ENCODE assay signal across 39 cellular contexts in the genomic region with DNA sequence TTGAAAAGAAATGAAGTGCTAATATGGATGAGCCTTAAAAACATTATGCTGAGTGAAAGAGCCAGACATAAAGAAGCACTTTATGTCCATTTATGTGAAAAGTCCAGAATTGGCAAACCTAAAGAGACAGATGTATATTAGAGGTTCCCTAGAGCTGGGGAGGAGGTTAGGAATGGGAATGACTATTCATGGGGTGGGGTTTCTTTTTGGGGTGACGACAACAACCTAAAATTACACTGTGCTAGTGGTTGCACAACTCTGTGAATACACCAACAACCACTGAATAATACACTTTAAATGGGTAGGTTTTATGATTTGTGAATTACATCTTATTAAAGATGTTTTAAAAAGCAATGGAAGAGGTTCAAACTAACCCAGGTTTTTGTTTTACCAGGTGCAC.
"Had no signal": no experiment of that assay in that cellular context is flagged by ENCODE, and none has a peak within 500 bp of the region (broad histone marks: within the 10 kb centered on the region; RNA-seq: fewer than 3 reads in every experiment).

No MANE protein-coding gene starts in this region.

- DNase-seq: activated CD4-positive, alpha-beta memory T cell treated with anti-CD3 and anti-CD28 coated beads, Interleukin-2, amount 10 ng/mL, durations not matched to agents 7 days and 5 days; activated CD4-positive, alpha-beta T cell treated with anti-CD3 and anti-CD28 coated beads for 1 hour; activated CD4-positive, alpha-beta T cell treated with anti-CD3 and anti-CD28 coated beads for 36 hours; activated CD4-positive, alpha-beta T cell treated with anti-CD3 and anti-CD28 coated beads for 48 hours; activated CD4-positive, alpha-beta T cell treated with anti-CD3 and anti-CD28 coated beads, Interleukin-2, amount 10 ng/mL, durations not matched to agents 7 days and 5 days; activated CD4-positive, alpha-beta T cell treated with anti-CD3 and anti-CD28 coated beads, Interleukin-2, amount 50 U/mL, for 48 hours; activated CD4-positive, CD25-positive, alpha-beta regulatory T cell; activated CD8-positive, alpha-beta memory T cell treated with anti-CD3 and anti-CD28 coated beads for 24 hours; activated CD8-positive, alpha-beta memory T cell treated with anti-CD3 and anti-CD28 coated beads, Interleukin-2, amount 10 ng/mL, durations not matched to agents 7 days and 5 days; activated CD8-positive, alpha-beta memory T cell treated with anti-CD3 and anti-CD28 coated beads, Interleukin-2, amount 50 U/mL, for 48 hours; activated CD8-positive, alpha-beta T cell treated with anti-CD3 and anti-CD28 coated beads, Interleukin-2, amount 10 ng/mL, durations not matched to agents 7 days and 5 days; activated effector memory CD4-positive, alpha-beta T cell treated with Interleukin-2 at 50 U/mL for 16 hours; activated gamma-delta T cell; activated naive CD4-positive, alpha-beta T cell treated with anti-CD3 and anti-CD28 coated beads, Interleukin-2, amount 10 ng/mL, durations not matched to agents 7 days and 5 days; activated naive CD4-positive, alpha-beta T cell treated with Interleukin-2 at 50 U/mL for 16 hours; activated naive CD8-positive, alpha-beta T cell treated with anti-CD3 and anti-CD28 coated beads, Interleukin-2, amount 10 ng/mL, durations not matched to agents 7 days and 5 days; activated naive CD8-positive, alpha-beta T cell treated with anti-CD3 and anti-CD28 coated beads, Interleukin-2, amount 50 U/mL, for 24 hours; activated T-cell treated with anti-CD3 and anti-CD28 coated beads, Interleukin-2, amount 50 U/mL, for 24 hours; activated T-cell treated with anti-CD3 and anti-CD28 coated beads, Interleukin-2, amount 50 U/mL, for 48 hours; amygdala; anterior cingulate cortex; caudate nucleus; cerebellar nuclear complex; T-helper 1 cell; T-helper 2 cell; T-helper 9 cell; WERI-Rb-1 had no signal

- H3K36me3 ChIP-seq: ascending aorta, cardiac muscle cell, WERI-Rb-1 had no signal

- H3K9me3 ChIP-seq: ascending aorta had no signal

- H3K4me3 ChIP-seq: ascending aorta, cardiac muscle cell had no signal

- H3K9me3 Mint-ChIP-seq: activated CD4-positive, alpha-beta memory T cell treated with anti-CD3 and anti-CD28 coated beads, Interleukin-2, amount 10 ng/mL, durations not matched to agents 7 days and 5 days; activated CD4-positive, alpha-beta T cell treated with anti-CD3 and anti-CD28 coated beads, Interleukin-2, amount 10 ng/mL, durations not matched to agents 7 days and 5 days; activated naive CD4-positive, alpha-beta T cell treated with anti-CD3 and anti-CD28 coated beads, Interleukin-2, amount 10 ng/mL, durations not matched to agents 7 days and 5 days; activated naive CD4-positive, alpha-beta T cell treated with anti-CD3 and anti-CD28 coated beads, Interleukin-2, amount 50 U/mL, for 24 hours; activated naive CD8-positive, alpha-beta T cell treated with anti-CD3 and anti-CD28 coated beads, Interleukin-2, amount 10 ng/mL, durations not matched to agents 7 days and 5 days; activated naive CD8-positive, alpha-beta T cell treated with anti-CD3 and anti-CD28 coated beads, Interleukin-2, amount 50 U/mL, for 24 hours; activated T-cell treated with anti-CD3 and anti-CD28 coated beads, Interleukin-2, amount 50 U/mL, for 24 hours; activated T-helper 2 cell treated with anti-CD3 and anti-CD28 coated beads, Interferon-gamma antibody, Interleukin-2, Interleukin-4, amounts not matched to agents 10 μg/mL and 5 μg/mL and 100 μg/mL, durations not matched to agents 14 hours and 24 hours and 36 hours; central memory CD8-positive, alpha-beta T cell; T-helper 1 cell treated with Interleukin-12 subunit alpha and Interleukin-12 subunit beta and Interleukin-4 antibody, amounts not matched to agents 30 μg/mL and 1 μg/mL, for 36 hours; T-helper 2 cell treated with Interferon-gamma antibody and Interleukin-4, amounts not matched to agents 5 μg/mL and 100 μg/mL, for 36 hours; WTC11 had no signal

- H3K27me3 Mint-ChIP-seq: activated CD4-positive, alpha-beta T cell treated with anti-CD3 and anti-CD28 coated beads for 36 hours; activated naive CD4-positive, alpha-beta T cell treated with anti-CD3 and anti-CD28 coated beads, Interleukin-2, amount 50 U/mL, for 24 hours; activated naive CD8-positive, alpha-beta T cell; activated naive CD8-positive, alpha-beta T cell treated with anti-CD3 and anti-CD28 coated beads, Interleukin-2, amount 50 U/mL, for 24 hours; activated T-cell treated with anti-CD3 and anti-CD28 coated beads, Interleukin-2, amount 50 U/mL, for 24 hours; brain; central memory CD8-positive, alpha-beta T cell had no signal

- H3K4me3 Mint-ChIP-seq: activated CD4-positive, alpha-beta memory T cell treated with anti-CD3 and anti-CD28 coated beads, Interleukin-2, amount 10 ng/mL, durations not matched to agents 7 days and 5 days; activated CD4-positive, alpha-beta T cell treated with anti-CD3 and anti-CD28 coated beads for 36 hours; activated CD4-positive, alpha-beta T cell treated with anti-CD3 and anti-CD28 coated beads, Interleukin-2, amount 10 ng/mL, durations not matched to agents 7 days and 5 days; activated CD8-positive, alpha-beta memory T cell treated with anti-CD3 and anti-CD28 coated beads, Interleukin-2, amount 10 ng/mL, durations not matched to agents 7 days and 5 days; activated CD8-positive, alpha-beta T cell treated with anti-CD3 and anti-CD28 coated beads, Interleukin-2, amount 10 ng/mL, durations not matched to agents 7 days and 5 days; activated naive CD4-positive, alpha-beta T cell treated with anti-CD3 and anti-CD28 coated beads, Interleukin-2, amount 10 ng/mL, durations not matched to agents 7 days and 5 days; activated naive CD4-positive, alpha-beta T cell treated with anti-CD3 and anti-CD28 coated beads, Interleukin-2, amount 50 U/mL, for 24 hours; activated naive CD8-positive, alpha-beta T cell; activated naive CD8-positive, alpha-beta T cell treated with anti-CD3 and anti-CD28 coated beads, Interleukin-2, amount 10 ng/mL, durations not matched to agents 7 days and 5 days; activated naive CD8-positive, alpha-beta T cell treated with anti-CD3 and anti-CD28 coated beads, Interleukin-2, amount 50 U/mL, for 24 hours; activated T-cell treated with anti-CD3 and anti-CD28 coated beads, Interleukin-2, amount 50 U/mL, for 24 hours; brain; central memory CD8-positive, alpha-beta T cell; T-helper 1 cell treated with Interleukin-12 subunit alpha and Interleukin-12 subunit beta and Interleukin-4 antibody, amounts not matched to agents 30 μg/mL and 1 μg/mL, for 36 hours; T-helper 2 cell treated with Interferon-gamma antibody and Interleukin-4, amounts not matched to agents 5 μg/mL and 100 μg/mL, for 36 hours; WTC11 had no signal

- H3K36me3 Mint-ChIP-seq: activated CD8-positive, alpha-beta memory T cell treated with anti-CD3 and anti-CD28 coated beads, Interleukin-2, amount 10 ng/mL, durations not matched to agents 7 days and 5 days; activated naive CD4-positive, alpha-beta T cell treated with anti-CD3 and anti-CD28 coated beads, Interleukin-2, amount 10 ng/mL, durations not matched to agents 7 days and 5 days; activated naive CD4-positive, alpha-beta T cell treated with anti-CD3 and anti-CD28 coated beads, Interleukin-2, amount 50 U/mL, for 24 hours; activated naive CD8-positive, alpha-beta T cell; brain; WTC11 had no signal

- H3K27ac ChIP-seq: ascending aorta, cardiac muscle cell, WERI-Rb-1 had no signal

- H3K27ac Mint-ChIP-seq: activated CD4-positive, alpha-beta memory T cell treated with anti-CD3 and anti-CD28 coated beads, Interleukin-2, amount 10 ng/mL, durations not matched to agents 7 days and 5 days; activated CD4-positive, alpha-beta T cell treated with anti-CD3 and anti-CD28 coated beads for 36 hours; activated CD4-positive, alpha-beta T cell treated with anti-CD3 and anti-CD28 coated beads, Interleukin-2, amount 10 ng/mL, durations not matched to agents 7 days and 5 days; activated CD8-positive, alpha-beta memory T cell treated with anti-CD3 and anti-CD28 coated beads, Interleukin-2, amount 10 ng/mL, durations not matched to agents 7 days and 5 days; activated CD8-positive, alpha-beta T cell treated with anti-CD3 and anti-CD28 coated beads, Interleukin-2, amount 10 ng/mL, durations not matched to agents 7 days and 5 days; activated naive CD4-positive, alpha-beta T cell treated with anti-CD3 and anti-CD28 coated beads, Interleukin-2, amount 10 ng/mL, durations not matched to agents 7 days and 5 days; activated naive CD4-positive, alpha-beta T cell treated with anti-CD3 and anti-CD28 coated beads, Interleukin-2, amount 50 U/mL, for 24 hours; activated naive CD8-positive, alpha-beta T cell; activated naive CD8-positive, alpha-beta T cell treated with anti-CD3 and anti-CD28 coated beads, Interleukin-2, amount 10 ng/mL, durations not matched to agents 7 days and 5 days; activated naive CD8-positive, alpha-beta T cell treated with anti-CD3 and anti-CD28 coated beads, Interleukin-2, amount 50 U/mL, for 24 hours; activated T-cell treated with anti-CD3 and anti-CD28 coated beads, Interleukin-2, amount 50 U/mL, for 24 hours; activated T-helper 2 cell treated with anti-CD3 and anti-CD28 coated beads, Interferon-gamma antibody, Interleukin-2, Interleukin-4, amounts not matched to agents 10 μg/mL and 5 μg/mL and 100 μg/mL, durations not matched to agents 14 hours and 24 hours and 36 hours; T-helper 1 cell treated with Interleukin-12 subunit alpha and Interleukin-12 subunit beta and Interleukin-4 antibody, amounts not matched to agents 30 μg/mL and 1 μg/mL, for 36 hours; T-helper 2 cell treated with Interferon-gamma antibody and Interleukin-4, amounts not matched to agents 5 μg/mL and 100 μg/mL, for 36 hours; WTC11 had no signal

- FAIRE-seq: bronchial epithelial cell had no signal

- H3K4me1 Mint-ChIP-seq: activated CD4-positive, alpha-beta memory T cell treated with anti-CD3 and anti-CD28 coated beads, Interleukin-2, amount 10 ng/mL, durations not matched to agents 7 days and 5 days; activated naive CD4-positive, alpha-beta T cell treated with anti-CD3 and anti-CD28 coated beads, Interleukin-2, amount 50 U/mL, for 24 hours; central memory CD8-positive, alpha-beta T cell had no signal

- ATAC-seq: activated CD4-positive, alpha-beta T cell treated with anti-CD3 and anti-CD28 coated beads for 36 hours; activated CD4-positive, CD25-positive, alpha-beta regulatory T cell treated with anti-CD3 and anti-CD28 coated beads, Interleukin-2, amount 50 U/mL, for 24 hours; activated CD8-positive, alpha-beta memory T cell treated with anti-CD3 and anti-CD28 coated beads, Interleukin-2, amount 10 ng/mL, durations not matched to agents 7 days and 5 days; activated CD8-positive, alpha-beta T cell treated with anti-CD3 and anti-CD28 coated beads, Interleukin-2, amount 10 ng/mL, durations not matched to agents 7 days and 5 days; activated naive CD8-positive, alpha-beta T cell treated with anti-CD3 and anti-CD28 coated beads, Interleukin-2, amount 50 U/mL, for 24 hours; WTC11 had no signal

- H3K27me3 ChIP-seq: ascending aorta, cardiac muscle cell had no signal
